8 cellular contexts compared by ENCODE assay signal in the genomic region with DNA sequence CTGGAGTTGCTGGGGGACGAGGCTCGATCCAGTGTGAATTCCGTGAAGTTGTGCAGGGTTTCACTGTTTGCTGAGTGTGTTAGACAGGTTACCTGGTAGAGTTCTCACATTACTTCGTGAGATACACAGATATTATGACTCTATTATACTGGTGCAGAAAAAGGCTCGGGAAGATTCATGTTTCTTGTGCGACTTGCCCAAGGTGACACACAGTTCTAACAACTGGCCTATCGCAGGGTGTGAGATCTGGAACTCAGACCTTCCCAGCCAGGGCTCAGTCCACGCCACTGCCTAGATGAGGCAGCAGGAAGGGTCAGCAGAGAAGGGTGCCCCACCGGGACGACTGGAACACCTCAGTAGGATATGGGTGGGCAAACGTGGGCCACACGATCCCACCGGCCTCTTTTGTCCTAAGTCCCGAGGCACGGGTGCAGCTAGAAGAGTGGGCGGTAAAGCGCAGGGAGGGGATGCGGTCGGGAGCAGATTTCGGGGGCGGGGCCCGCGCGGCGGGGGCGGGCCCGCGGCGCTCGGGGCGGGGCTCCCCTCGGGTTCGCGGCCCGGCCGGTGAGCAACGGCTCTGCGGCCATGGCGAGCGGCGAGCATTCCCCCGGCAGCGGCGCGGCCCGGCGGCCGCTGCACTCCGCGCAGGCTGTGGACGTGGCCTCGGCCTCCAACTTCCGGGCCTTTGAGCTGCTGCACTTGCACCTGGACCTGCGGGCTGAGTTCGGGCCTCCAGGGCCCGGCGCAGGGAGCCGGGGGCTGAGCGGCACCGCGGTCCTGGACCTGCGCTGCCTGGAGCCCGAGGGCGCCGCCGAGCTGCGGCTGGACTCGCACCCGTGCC. TPM values are rescaled to one million over a fixed set of nuclear protein-coding genes. Genes with fewer than 3 reads are reported as not detected.
DNase-seq lines count a peak whose midpoint lies in the region; ATAC-seq and TF ChIP-seq lines count a peak whose summit lies in the region.

A gene with protein sequence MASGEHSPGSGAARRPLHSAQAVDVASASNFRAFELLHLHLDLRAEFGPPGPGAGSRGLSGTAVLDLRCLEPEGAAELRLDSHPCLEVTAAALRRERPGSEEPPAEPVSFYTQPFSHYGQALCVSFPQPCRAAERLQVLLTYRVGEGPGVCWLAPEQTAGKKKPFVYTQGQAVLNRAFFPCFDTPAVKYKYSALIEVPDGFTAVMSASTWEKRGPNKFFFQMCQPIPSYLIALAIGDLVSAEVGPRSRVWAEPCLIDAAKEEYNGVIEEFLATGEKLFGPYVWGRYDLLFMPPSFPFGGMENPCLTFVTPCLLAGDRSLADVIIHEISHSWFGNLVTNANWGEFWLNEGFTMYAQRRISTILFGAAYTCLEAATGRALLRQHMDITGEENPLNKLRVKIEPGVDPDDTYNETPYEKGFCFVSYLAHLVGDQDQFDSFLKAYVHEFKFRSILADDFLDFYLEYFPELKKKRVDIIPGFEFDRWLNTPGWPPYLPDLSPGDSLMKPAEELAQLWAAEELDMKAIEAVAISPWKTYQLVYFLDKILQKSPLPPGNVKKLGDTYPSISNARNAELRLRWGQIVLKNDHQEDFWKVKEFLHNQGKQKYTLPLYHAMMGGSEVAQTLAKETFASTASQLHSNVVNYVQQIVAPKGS (plus strand): TSS at position 567 of the 841 bp plus-strand sequence. CDS start 19 bp downstream, at position 586.

- peaks cover 42% of the 10 kb centered on the region for H3K79me2 ChIP-seq in osteoblast (ENCODE audit: insufficient read depth, low read length)

- in situ Hi-C loops in SK-MEL-5 (cut with HindIII; ENCODE audit: low pct_unique_long_range_greater_than_20kb, low sequenced_read_pairs) = no loop called here

- H4K20me1 ChIP-seq in osteoblast (ENCODE audit: insufficient read depth, low read length) = peaks cover 20% of the 10 kb centered on the region

- H3K9me3 ChIP-seq in osteoblast (ENCODE audit: low read depth, low read length) = no peaks in the 10 kb centered on the region
- no peaks in the 10 kb centered on the region for H3K9me3 ChIP-seq in testis

- H3K36me3 ChIP-seq in osteoblast (ENCODE audit: insufficient read depth, low read length) (no peaks in the 10 kb centered on the region), testis (ENCODE audit: low read depth, missing control alignments) (no peaks in the 10 kb centered on the region)

- H3K4me3 ChIP-seq in osteoblast (ENCODE audit: insufficient read depth, low read length) (peak within 1 kb of the TSS; percentile 81), testis (peak within 1 kb of the TSS; percentile 87 to 93)

- no peak for TF ChIP-seq POLR2A in testis (IDR thresholded peaks at IDR 0.05)

- H3K27ac ChIP-seq in osteoblast (ENCODE audit: low read depth, low read length) (peak within 1 kb of the TSS; percentile 49), testis (peak within 1 kb of the TSS; percentile 77 to 80)

- H3K27me3 ChIP-seq in osteoblast (ENCODE audit: insufficient read depth, low read length) = no peaks in the 10 kb centered on the region
- H3K27me3 ChIP-seq in testis = no peaks in the 10 kb centered on the region

- WGBS in testis, 2 donors = 11 to 12% methylated on average over 16 to 18 of the region's 69 CpGs

- ATAC-seq in GM19463 (IDR thresholded peaks at IDR 0.05; ENCODE audit: unreplicated experiment) = peak; percentile 77

- H2AFZ ChIP-seq in osteoblast (ENCODE audit: low read length) = peak within 1 kb of the TSS; percentile 90

- H3K4me2 ChIP-seq in osteoblast (ENCODE audit: insufficient read depth, low read length) = peak within 1 kb of the TSS; percentile 99

- intact Hi-C loops in testis (cut with DNase I; ENCODE audit: low total_unique reads) = no loop called here

- DNase-seq in DMS 273 treated with DMSO at 0.1 percent for 48 hours (lab: John Stamatoyannopoulos, UW) = peak; percentile 35
- peak; percentile 52 for DNase-seq in HPDE6-E6E7 (ENCODE audit: extremely low spot score)
- DNase-seq in SK-MEL-5 (ENCODE audit: low read depth, low spot score) = peak; percentile 54
- peak; percentile 64 for DNase-seq in activated naive CD4-positive, alpha-beta T cell treated with anti-CD3 and anti-CD28 coated beads, Interleukin-2, amount 50 U/mL, for 16 hours
- no peak for DNase-seq in glomerular endothelial cell (ENCODE audit: extremely low read depth, low read depth, low spot score)
- peak; percentile 98 for DNase-seq in osteoblast (ENCODE audit: insufficient read length, low spot score, missing footprints)
- DNase-seq in testis = peak; percentile 79

- TF ChIP-seq CTCF in osteoblast (IDR thresholded peaks at IDR 0.05; ENCODE audit: extremely low read depth, low read depth, low read length) = no peak
- TF ChIP-seq CTCF in testis (IDR thresholded peaks at IDR 0.05) = no peak

- peaks cover 13% of the 10 kb centered on the region for H3K4me1 ChIP-seq in osteoblast (ENCODE audit: insufficient read depth, low read length)
- peaks cover 5% of the 10 kb centered on the region for H3K4me1 ChIP-seq in testis

RNA-seq across cellular contexts. Expression of the gene that starts here (rescaled TPM):
- 61.4 and 63.8 TPM in 2 replicates for total RNA-seq in SK-MEL-5 (2014; rRNA removed; shearing (Covaris generic))
- polyA plus RNA-seq in SK-MEL-5 (2015; cell fraction: cytosol; rRNA removed) = 84.3 and 92.3 TPM in 2 replicates
- polyA plus RNA-seq in SK-MEL-5 (2015; cell fraction: nucleus; rRNA removed) = 69.7 and 74.8 TPM in 2 replicates
- total RNA-seq in glomerular endothelial cell = 76.3 and 77.6 TPM in 2 replicates
- total RNA-seq in osteoblast = 64.8 and 74.2 TPM in 2 replicates
- 10 to 100 TPM; 55.4 to 58.1 TPM for total RNA-seq in testis
- 60.4 TPM for polyA plus RNA-seq in testis (ENCODE audit: insufficient read depth, low read depth, low replicate concordance)
